15 cellular contexts compared by ENCODE assay signal in the genomic region with DNA sequence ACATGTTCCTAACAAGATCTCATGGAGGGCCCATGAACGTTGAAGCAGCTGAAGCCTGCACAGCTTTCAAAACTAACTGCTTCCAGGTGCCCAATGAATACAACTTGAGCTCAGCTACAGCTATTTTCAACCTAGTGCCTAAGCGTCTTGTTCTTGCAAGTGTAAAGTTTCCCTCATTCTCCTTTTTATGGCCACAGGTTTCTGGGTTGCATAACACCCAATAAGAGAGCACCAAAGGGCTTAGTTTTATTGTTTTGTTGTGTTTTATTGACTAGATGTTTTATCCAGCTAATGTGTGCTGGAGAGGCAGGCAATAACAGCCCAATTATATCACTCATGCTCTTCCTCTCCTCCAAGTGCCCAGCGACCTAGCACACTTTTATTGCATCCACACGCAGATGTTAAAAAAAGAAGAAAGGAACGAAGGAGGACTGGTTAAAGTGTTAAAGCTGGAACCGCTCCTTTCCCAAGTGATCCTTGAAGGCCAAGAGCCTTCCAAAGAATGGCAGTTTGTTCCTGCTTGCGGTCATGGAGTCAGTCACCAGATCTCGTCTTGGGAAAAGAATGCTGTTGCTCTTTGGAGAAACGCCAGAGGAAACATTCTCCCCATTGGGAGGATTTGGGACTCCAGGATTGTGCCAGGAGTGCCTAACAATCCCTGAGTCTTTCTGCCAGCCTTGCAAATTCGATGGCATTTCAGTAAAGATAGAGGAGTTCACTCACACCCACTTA.
DNase-seq lines count a peak whose midpoint lies in the region; ATAC-seq, FAIRE-seq and TF ChIP-seq lines count a peak whose summit lies in the region.
"Had no signal": no experiment of that assay in that cellular context is flagged by ENCODE, and none has a peak within 500 bp of the region (broad histone marks: within the 10 kb centered on the region; RNA-seq: fewer than 3 reads in every experiment).

No MANE protein-coding gene starts in this region.

- no peak overlapping the region for H3K4me3 Mint-ChIP-seq in MCF 10A (ENCODE audit: unreplicated experiment)
- no peak overlapping the region for H3K4me3 Mint-ChIP-seq in astrocyte (ENCODE audit: unreplicated experiment)
- H3K4me3 Mint-ChIP-seq: IgD-negative memory B cell had no signal

- H3K4me1 Mint-ChIP-seq in MCF 10A (ENCODE audit: insufficient read depth, unreplicated experiment) (peaks cover 48% of the 10 kb centered on the region), astrocyte (ENCODE audit: low read depth, unreplicated experiment) (peaks cover 19% of the 10 kb centered on the region)
- H3K4me1 Mint-ChIP-seq: IgD-negative memory B cell had no signal

- TF ChIP-seq POLR2A in breast epithelium (IDR thresholded peaks at IDR 0.05): no peak
- no peak for TF ChIP-seq POLR2A in uterus (IDR thresholded peaks at IDR 0.05)

- H3K4me1 ChIP-seq in breast epithelium (peaks cover 0 to 3% of the 10 kb centered on the region in 2 donors), astrocyte (ENCODE audit: insufficient read depth, low read length) (peaks cover 23% of the 10 kb centered on the region), uterus (peaks cover 0 to 4% of the 10 kb centered on the region in 2 donors)

- H2AFZ ChIP-seq in astrocyte (ENCODE audit: low read depth, low read length): peak overlapping the region; percentile 13

- CTCF ChIA-PET in MCF 10A (lab: Yijun Ruan, JAX): no interaction called here

- TF ChIP-seq CTCF in MCF 10A (IDR thresholded peaks at IDR 0.05; ENCODE audit: unreplicated experiment) (no peak), breast epithelium (IDR thresholded peaks at IDR 0.05) (no peak), astrocyte (IDR thresholded peaks at IDR 0.05; ENCODE audit: insufficient read depth, low read depth, low read length) (no peak), uterus (IDR thresholded peaks at IDR 0.05) (no peak)

- H3K4me2 ChIP-seq in astrocyte (ENCODE audit: low read length): peak overlapping the region; percentile 63

- H3K79me2 ChIP-seq in astrocyte (ENCODE audit: insufficient read depth, low read length): no peaks in the 10 kb centered on the region

- peak overlapping the region; percentile 72 for H3K27ac Mint-ChIP-seq in MCF 10A (ENCODE audit: low read depth, unreplicated experiment)
- H3K27ac Mint-ChIP-seq in astrocyte (ENCODE audit: unreplicated experiment): no peak overlapping the region
- H3K27ac Mint-ChIP-seq: activated T-helper 2 cell treated with anti-CD3 and anti-CD28 coated beads, Interferon-gamma antibody, Interleukin-2, Interleukin-4, amounts not matched to agents 10 μg/mL and 5 μg/mL and 100 μg/mL, durations not matched to agents 14 hours and 24 hours and 36 hours; IgD-negative memory B cell had no signal

- H3K36me3 Mint-ChIP-seq in MCF 10A (ENCODE audit: insufficient read depth, unreplicated experiment) (no peaks in the 10 kb centered on the region), astrocyte (ENCODE audit: low read depth, unreplicated experiment) (peaks cover 2% of the 10 kb centered on the region)
- H3K36me3 Mint-ChIP-seq: IgD-negative memory B cell had no signal

- intact Hi-C loops in MCF 10A (cut with micrococcal nuclease): no loop called here
- intact Hi-C loops in breast epithelium (cut with DNase I; ENCODE audit: low total_unique reads): no loop called here
- intact Hi-C loops in uterus (cut with DNase I; ENCODE audit: low total_unique reads): no loop called here

- no peak for FAIRE-seq in astrocyte (lab: Jason Lieb, UNC)

- H3K9me3 ChIP-seq in breast epithelium (no peaks in the 10 kb centered on the region), astrocyte (ENCODE audit: insufficient read depth, low read depth, low read length) (no peaks in the 10 kb centered on the region), uterus (no peaks in the 10 kb centered on the region)
- H3K9me3 ChIP-seq: spleen had no signal

- H3K36me3 ChIP-seq in breast epithelium: no peaks in the 10 kb centered on the region
- no peaks in the 10 kb centered on the region for H3K36me3 ChIP-seq in astrocyte (ENCODE audit: insufficient read depth, low read length)
- no peaks in the 10 kb centered on the region for H3K36me3 ChIP-seq in uterus
- H3K36me3 ChIP-seq: spleen had no signal

- H3K27me3 ChIP-seq in breast epithelium (no peaks in the 10 kb centered on the region), astrocyte (ENCODE audit: insufficient read depth, low read length) (no peaks in the 10 kb centered on the region), uterus (no peaks in the 10 kb centered on the region)
- H3K27me3 ChIP-seq: spleen had no signal

- DNase-seq in MCF 10A (ENCODE audit: unreplicated experiment) (peak; percentile 86), breast epithelium (ENCODE audit: low spot score in 2 of 2) (no peak), astrocyte (ENCODE audit: low read depth) (peak; percentile 77), kidney glomerular epithelial cell (lab: John Stamatoyannopoulos, UW) (peak; percentile 41), uterus (peak in 1 of 2 donors; percentile 21), caudate nucleus (lab: John Stamatoyannopoulos, UW) (no peak), NCI-H1436 (lab: John Stamatoyannopoulos, UW) (no peak)
- DNase-seq: 8988T, DMS 273 treated with DMSO at 0.1 percent for 48 hours, islet precursor cell, NCI-H2081, spleen had no signal

- H3K9me3 Mint-ChIP-seq in MCF 10A (ENCODE audit: unreplicated experiment) (no peaks in the 10 kb centered on the region), astrocyte (ENCODE audit: unreplicated experiment) (peaks cover 2% of the 10 kb centered on the region)
- H3K9me3 Mint-ChIP-seq: activated T-helper 2 cell treated with anti-CD3 and anti-CD28 coated beads, Interferon-gamma antibody, Interleukin-2, Interleukin-4, amounts not matched to agents 10 μg/mL and 5 μg/mL and 100 μg/mL, durations not matched to agents 14 hours and 24 hours and 36 hours had no signal

- BruUV-seq in MCF 10A (replicated peaks; lab: Mats Ljungman, UMichigan): no TSS peak

- ATAC-seq in GM21723 (IDR thresholded peaks at IDR 0.05; ENCODE audit: unreplicated experiment): no peak

- no peaks in the 10 kb centered on the region for H4K20me1 ChIP-seq in astrocyte (ENCODE audit: insufficient read depth, low read length)

- POLR2A ChIA-PET in MCF 10A (lab: Yijun Ruan, JAX): interaction anchor here (0.5 to 2.0 kb wide), 6 partner anchors 9 to 449 kb away, joined by 3 to 8 read pairs (median 3); no protein-coding TSS in a partner anchor

- H3K27me3 Mint-ChIP-seq in MCF 10A (ENCODE audit: insufficient read depth, unreplicated experiment) (no peaks in the 10 kb centered on the region), astrocyte (ENCODE audit: low read depth, unreplicated experiment) (no peaks in the 10 kb centered on the region)

- H3K4me3 ChIP-seq in breast epithelium (no peak overlapping the region), astrocyte (ENCODE audit: insufficient read depth, low read depth, low read length) (no peak overlapping the region), uterus (no peak overlapping the region)
- H3K4me3 ChIP-seq: spleen had no signal

- H3K27ac ChIP-seq in breast epithelium (no peak overlapping the region), astrocyte (ENCODE audit: low read depth, low read length) (peak overlapping the region; percentile 18), uterus (peak overlapping the region; percentile 70 to 71), caudate nucleus (ENCODE audit: low read depth, low read length) (no peak overlapping the region)
- H3K27ac ChIP-seq: spleen had no signal

- no peak overlapping the region for H3K9ac ChIP-seq in astrocyte (ENCODE audit: low read length)

Comparison
In these comparisons a context has a peak if more than half of its experiments do, and no peak if none do; other contexts are left out.
1. DNase-seq: peak in MCF 10A (single experiment), astrocyte (single experiment) and kidney glomerular epithelial cell (single experiment); none in breast epithelium (0 of 2), caudate nucleus (0 of 61) and NCI-H1436 (single experiment).
2. H3K27ac ChIP-seq: peak in astrocyte (single experiment) and uterus (2 of 2); none in breast epithelium (0 of 2) and caudate nucleus (single experiment).